1 cellular context compared by ENCODE assay signal in the genomic region with DNA sequence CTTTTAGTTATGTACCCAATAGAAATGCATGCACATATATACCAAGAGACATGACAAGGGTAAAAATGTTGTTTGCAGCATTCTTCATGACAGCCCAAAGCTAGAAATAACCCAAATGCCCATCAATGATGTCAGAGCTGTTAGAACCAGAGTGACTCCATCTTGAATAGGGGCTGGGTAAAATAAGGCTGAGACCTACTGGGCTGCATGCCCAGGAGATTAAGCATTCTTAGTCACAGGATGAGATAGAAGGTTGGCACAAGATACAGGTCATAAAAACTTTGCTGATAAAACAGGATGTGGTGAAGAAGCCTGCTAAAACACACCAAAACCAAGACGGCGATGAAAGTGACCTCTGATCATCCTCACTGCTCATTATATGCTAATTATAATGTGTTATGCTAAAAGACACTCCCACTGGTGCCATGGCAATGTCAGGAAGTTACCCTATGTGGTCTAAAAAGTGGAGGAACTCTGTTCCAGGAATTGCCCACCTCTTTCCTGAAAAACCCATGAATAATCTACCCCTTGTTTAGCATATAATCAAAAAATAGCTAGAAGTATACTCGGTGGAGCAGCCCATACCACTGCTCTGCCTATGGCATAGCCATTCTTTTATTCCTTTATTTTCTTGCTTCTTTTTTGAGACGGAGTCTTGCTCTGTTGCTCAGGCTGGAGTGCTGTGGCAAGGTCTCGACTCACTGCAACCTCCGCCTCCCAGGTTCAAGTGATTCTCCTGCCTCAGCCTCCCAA.
TF ChIP-seq lines count a peak whose summit lies in the region.

No MANE protein-coding gene starts in this region.

TF ChIP-seq in K562, 482 proteins besides CTCF, POLR2A, EP300 and RAD21 (continued from another document and continues in another):
- TF ChIP-seq, protein P1, sequence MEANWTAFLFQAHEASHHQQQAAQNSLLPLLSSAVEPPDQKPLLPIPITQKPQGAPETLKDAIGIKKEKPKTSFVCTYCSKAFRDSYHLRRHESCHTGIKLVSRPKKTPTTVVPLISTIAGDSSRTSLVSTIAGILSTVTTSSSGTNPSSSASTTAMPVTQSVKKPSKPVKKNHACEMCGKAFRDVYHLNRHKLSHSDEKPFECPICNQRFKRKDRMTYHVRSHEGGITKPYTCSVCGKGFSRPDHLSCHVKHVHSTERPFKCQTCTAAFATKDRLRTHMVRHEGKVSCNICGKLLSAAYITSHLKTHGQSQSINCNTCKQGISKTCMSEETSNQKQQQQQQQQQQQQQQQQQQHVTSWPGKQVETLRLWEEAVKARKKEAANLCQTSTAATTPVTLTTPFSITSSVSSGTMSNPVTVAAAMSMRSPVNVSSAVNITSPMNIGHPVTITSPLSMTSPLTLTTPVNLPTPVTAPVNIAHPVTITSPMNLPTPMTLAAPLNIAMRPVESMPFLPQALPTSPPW (CRISPR knock-in tag; IDR thresholded peaks at IDR 0.05) = peak; percentile 72
- TF ChIP-seq SMARCA5 (IDR thresholded peaks at IDR 0.05) (no peak), DEAF1 (CRISPR knock-in tag; IDR thresholded peaks at IDR 0.05) (peak; percentile 97), CAMTA2 (CRISPR knock-in tag; conservative IDR thresholded peaks at IDR 0.05) (peak; percentile 99), ARID2 (IDR thresholded peaks at IDR 0.05) (no peak), ZNF184 (CRISPR knock-in tag; IDR thresholded peaks at IDR 0.05) (no peak), SMAD1 (IDR thresholded peaks at IDR 0.05; ENCODE audit: low read depth, low read length, partially characterized antibody) (no peak), MTF1 (CRISPR knock-in tag; IDR thresholded peaks at IDR 0.05; ENCODE audit: borderline replicate concordance) (peak; percentile 97), SLC30A9 (CRISPR knock-in tag; IDR thresholded peaks at IDR 0.05) (peak; percentile 86; the same call in 1 of the 2 replicates), ZNF695 (CRISPR knock-in tag; IDR thresholded peaks at IDR 0.05) (peak; percentile 97), ADNP (tag; IDR thresholded peaks at IDR 0.05) (no peak), THAP12 (CRISPR knock-in tag; IDR thresholded peaks at IDR 0.05) (no peak), ZBTB26 (CRISPR knock-in tag; IDR thresholded peaks at IDR 0.05) (peak; percentile 99), KDM5B (IDR thresholded peaks at IDR 0.05; ENCODE audit: insufficient replicate concordance, low read depth, low read length) (no peak), HSF4 (CRISPR knock-in tag; IDR thresholded peaks at IDR 0.05; ENCODE audit: borderline replicate concordance) (peak; percentile 98), THRA (IDR thresholded peaks at IDR 0.05) (no peak), NFE2L1 (tag; IDR thresholded peaks at IDR 0.05; ENCODE audit: borderline replicate concordance, low read depth) (peak; percentile 80), SOX6 (IDR thresholded peaks at IDR 0.05) (no peak), ZFPM2 (CRISPR knock-in tag; IDR thresholded peaks at IDR 0.05) (peak; percentile 98), KAT8 (IDR thresholded peaks at IDR 0.05; ENCODE audit: low read depth) (no peak), ZNF121 (CRISPR knock-in tag; conservative IDR thresholded peaks at IDR 0.05) (no peak), ZNF445 (CRISPR knock-in tag; IDR thresholded peaks at IDR 0.05; ENCODE audit: low read depth) (peak; percentile 98), CHAMP1 (IDR thresholded peaks at IDR 0.05) (no peak), BHLHE40 (IDR thresholded peaks at IDR 0.05; ENCODE audit: low read length) (no peak), NCOA2 (IDR thresholded peaks at IDR 0.05; ENCODE audit: partially characterized antibody in 2 of 2) (no peak)
- TF ChIP-seq, protein P2, sequence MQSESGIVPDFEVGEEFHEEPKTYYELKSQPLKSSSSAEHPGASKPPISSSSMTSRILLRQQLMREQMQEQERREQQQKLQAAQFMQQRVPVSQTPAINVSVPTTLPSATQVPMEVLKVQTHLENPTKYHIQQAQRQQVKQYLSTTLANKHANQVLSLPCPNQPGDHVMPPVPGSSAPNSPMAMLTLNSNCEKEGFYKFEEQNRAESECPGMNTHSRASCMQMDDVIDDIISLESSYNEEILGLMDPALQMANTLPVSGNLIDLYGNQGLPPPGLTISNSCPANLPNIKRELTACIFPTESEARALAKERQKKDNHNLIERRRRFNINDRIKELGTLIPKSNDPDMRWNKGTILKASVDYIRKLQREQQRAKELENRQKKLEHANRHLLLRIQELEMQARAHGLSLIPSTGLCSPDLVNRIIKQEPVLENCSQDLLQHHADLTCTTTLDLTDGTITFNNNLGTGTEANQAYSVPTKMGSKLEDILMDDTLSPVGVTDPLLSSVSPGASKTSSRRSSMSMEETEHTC (IDR thresholded peaks at IDR 0.05) = no peak
- TF ChIP-seq, protein P3, sequence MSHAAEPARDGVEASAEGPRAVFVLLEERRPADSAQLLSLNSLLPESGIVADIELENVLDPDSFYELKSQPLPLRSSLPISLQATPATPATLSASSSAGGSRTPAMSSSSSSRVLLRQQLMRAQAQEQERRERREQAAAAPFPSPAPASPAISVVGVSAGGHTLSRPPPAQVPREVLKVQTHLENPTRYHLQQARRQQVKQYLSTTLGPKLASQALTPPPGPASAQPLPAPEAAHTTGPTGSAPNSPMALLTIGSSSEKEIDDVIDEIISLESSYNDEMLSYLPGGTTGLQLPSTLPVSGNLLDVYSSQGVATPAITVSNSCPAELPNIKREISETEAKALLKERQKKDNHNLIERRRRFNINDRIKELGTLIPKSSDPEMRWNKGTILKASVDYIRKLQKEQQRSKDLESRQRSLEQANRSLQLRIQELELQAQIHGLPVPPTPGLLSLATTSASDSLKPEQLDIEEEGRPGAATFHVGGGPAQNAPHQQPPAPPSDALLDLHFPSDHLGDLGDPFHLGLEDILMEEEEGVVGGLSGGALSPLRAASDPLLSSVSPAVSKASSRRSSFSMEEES (CRISPR knock-in tag; IDR thresholded peaks at IDR 0.05) = peak; percentile 88
- TF ChIP-seq, protein P4, sequence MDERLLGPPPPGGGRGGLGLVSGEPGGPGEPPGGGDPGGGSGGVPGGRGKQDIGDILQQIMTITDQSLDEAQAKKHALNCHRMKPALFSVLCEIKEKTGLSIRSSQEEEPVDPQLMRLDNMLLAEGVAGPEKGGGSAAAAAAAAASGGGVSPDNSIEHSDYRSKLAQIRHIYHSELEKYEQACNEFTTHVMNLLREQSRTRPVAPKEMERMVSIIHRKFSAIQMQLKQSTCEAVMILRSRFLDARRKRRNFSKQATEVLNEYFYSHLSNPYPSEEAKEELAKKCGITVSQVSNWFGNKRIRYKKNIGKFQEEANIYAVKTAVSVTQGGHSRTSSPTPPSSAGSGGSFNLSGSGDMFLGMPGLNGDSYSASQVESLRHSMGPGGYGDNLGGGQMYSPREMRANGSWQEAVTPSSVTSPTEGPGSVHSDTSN (CRISPR knock-in tag; IDR thresholded peaks at IDR 0.05; ENCODE audit: low read depth) = no peak
- TF ChIP-seq, protein P4 (tag; conservative IDR thresholded peaks at IDR 0.05; ENCODE audit: low read depth) = peak; percentile 79
- TF ChIP-seq, protein P5, sequence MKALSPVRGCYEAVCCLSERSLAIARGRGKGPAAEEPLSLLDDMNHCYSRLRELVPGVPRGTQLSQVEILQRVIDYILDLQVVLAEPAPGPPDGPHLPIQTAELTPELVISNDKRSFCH (CRISPR knock-in tag; IDR thresholded peaks at IDR 0.05) = peak; percentile 95
- TF ChIP-seq, protein P5 (tag; IDR thresholded peaks at IDR 0.05) = peak; percentile 100
